ENCODE assay signal across 1 cellular context in the genomic region with DNA sequence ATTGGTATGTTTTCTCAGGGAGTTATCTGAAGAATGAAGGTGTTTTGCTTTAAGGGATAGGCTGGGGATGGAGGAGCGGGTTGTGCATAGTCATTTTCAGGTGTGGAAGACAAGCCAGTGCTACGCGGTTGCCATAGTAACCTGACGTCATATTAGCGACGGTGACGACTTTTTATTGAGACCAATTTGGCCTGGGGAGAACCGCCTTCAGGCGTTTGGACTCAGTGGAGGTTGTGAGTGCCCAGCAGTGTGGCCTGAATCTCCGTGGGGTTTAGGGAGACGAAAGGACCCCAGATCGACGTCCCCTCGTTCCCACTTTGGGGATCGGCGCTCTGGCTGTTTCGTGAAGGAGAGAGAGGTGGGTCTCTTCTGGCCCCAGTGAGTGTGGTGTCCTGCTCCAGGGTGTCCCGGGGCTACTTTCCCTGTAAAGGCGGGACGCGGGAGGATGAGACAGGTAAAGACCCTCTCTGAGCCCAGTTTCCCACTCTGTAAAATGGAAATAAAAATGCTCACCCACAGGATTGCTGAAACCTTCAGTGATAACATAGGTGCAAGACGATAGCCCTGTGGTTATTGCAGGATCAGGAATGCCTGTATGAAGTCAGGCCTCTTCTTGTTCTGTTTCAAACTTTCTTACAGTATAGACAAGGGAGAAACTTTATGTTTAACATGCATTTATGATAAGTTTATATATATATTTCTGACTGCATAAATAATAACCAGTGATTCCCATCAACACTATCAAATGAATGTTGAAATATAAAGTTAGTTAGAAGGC.
TF ChIP-seq lines count a peak whose summit lies in the region.

No MANE protein-coding gene starts in this region.

TF ChIP-seq in HEK293, 187 proteins besides CTCF, POLR2A, EP300 and RAD21 (continued from another document):
- TF ChIP-seq, protein P1, sequence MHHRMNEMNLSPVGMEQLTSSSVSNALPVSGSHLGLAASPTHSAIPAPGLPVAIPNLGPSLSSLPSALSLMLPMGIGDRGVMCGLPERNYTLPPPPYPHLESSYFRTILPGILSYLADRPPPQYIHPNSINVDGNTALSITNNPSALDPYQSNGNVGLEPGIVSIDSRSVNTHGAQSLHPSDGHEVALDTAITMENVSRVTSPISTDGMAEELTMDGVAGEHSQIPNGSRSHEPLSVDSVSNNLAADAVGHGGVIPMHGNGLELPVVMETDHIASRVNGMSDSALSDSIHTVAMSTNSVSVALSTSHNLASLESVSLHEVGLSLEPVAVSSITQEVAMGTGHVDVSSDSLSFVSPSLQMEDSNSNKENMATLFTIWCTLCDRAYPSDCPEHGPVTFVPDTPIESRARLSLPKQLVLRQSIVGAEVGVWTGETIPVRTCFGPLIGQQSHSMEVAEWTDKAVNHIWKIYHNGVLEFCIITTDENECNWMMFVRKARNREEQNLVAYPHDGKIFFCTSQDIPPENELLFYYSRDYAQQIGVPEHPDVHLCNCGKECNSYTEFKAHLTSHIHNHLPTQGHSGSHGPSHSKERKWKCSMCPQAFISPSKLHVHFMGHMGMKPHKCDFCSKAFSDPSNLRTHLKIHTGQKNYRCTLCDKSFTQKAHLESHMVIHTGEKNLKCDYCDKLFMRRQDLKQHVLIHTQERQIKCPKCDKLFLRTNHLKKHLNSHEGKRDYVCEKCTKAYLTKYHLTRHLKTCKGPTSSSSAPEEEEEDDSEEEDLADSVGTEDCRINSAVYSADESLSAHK (tag by site-specific recombination; IDR thresholded peaks at IDR 0.05): no peak
- no peak for TF ChIP-seq ZNF624 (tag by site-specific recombination; IDR thresholded peaks at IDR 0.05)
- no peak for TF ChIP-seq ZFHX2 (tag by site-specific recombination; conservative IDR thresholded peaks at IDR 0.05)
- TF ChIP-seq GLI4 (tag by site-specific recombination; IDR thresholded peaks at IDR 0.05): no peak
- TF ChIP-seq ZNF155 (tag by site-specific recombination; IDR thresholded peaks at IDR 0.05): no peak
- TF ChIP-seq ZBTB11 (tag by site-specific recombination; conservative IDR thresholded peaks at IDR 0.05; ENCODE audit: low read depth): no peak
- no peak for TF ChIP-seq ZNF529 (tag by site-specific recombination; IDR thresholded peaks at IDR 0.05; ENCODE audit: insufficient replicate concordance)
- 0 out of 2 replicates have a peak, but pooled peaks have one; percentile 33 for TF ChIP-seq ZNF561 (tag by site-specific recombination; IDR thresholded peaks at IDR 0.05; ENCODE audit: borderline replicate concordance)
- no peak for TF ChIP-seq KLF10 (tag by site-specific recombination; IDR thresholded peaks at IDR 0.05)
- TF ChIP-seq ZNF391 (tag by site-specific recombination; IDR thresholded peaks at IDR 0.05; ENCODE audit: borderline replicate concordance, low read depth): no peak
- no peak for TF ChIP-seq ZNF518A (tag by site-specific recombination; conservative IDR thresholded peaks at IDR 0.05; ENCODE audit: low read depth)
- no peak for TF ChIP-seq ZNF548 (tag by site-specific recombination; IDR thresholded peaks at IDR 0.05)
- TF ChIP-seq ZNF530 (tag by site-specific recombination; IDR thresholded peaks at IDR 0.05; ENCODE audit: low read depth): no peak
- TF ChIP-seq ZNF132 (tag by site-specific recombination; IDR thresholded peaks at IDR 0.05; ENCODE audit: borderline replicate concordance): no peak
- 0 out of 2 replicates have a peak, but pooled peaks have one; percentile 18 for TF ChIP-seq FEZF1 (tag by site-specific recombination; IDR thresholded peaks at IDR 0.05)
- TF ChIP-seq ZNF266 (tag by site-specific recombination; IDR thresholded peaks at IDR 0.05; ENCODE audit: low read depth): no peak
- TF ChIP-seq KLF1 (tag by site-specific recombination; IDR thresholded peaks at IDR 0.05): no peak
- TF ChIP-seq SCRT2 (tag by site-specific recombination; IDR thresholded peaks at IDR 0.05): no peak
- TF ChIP-seq ZNF23 (tag by site-specific recombination; IDR thresholded peaks at IDR 0.05; ENCODE audit: borderline replicate concordance): no peak
- TF ChIP-seq, protein P2, sequence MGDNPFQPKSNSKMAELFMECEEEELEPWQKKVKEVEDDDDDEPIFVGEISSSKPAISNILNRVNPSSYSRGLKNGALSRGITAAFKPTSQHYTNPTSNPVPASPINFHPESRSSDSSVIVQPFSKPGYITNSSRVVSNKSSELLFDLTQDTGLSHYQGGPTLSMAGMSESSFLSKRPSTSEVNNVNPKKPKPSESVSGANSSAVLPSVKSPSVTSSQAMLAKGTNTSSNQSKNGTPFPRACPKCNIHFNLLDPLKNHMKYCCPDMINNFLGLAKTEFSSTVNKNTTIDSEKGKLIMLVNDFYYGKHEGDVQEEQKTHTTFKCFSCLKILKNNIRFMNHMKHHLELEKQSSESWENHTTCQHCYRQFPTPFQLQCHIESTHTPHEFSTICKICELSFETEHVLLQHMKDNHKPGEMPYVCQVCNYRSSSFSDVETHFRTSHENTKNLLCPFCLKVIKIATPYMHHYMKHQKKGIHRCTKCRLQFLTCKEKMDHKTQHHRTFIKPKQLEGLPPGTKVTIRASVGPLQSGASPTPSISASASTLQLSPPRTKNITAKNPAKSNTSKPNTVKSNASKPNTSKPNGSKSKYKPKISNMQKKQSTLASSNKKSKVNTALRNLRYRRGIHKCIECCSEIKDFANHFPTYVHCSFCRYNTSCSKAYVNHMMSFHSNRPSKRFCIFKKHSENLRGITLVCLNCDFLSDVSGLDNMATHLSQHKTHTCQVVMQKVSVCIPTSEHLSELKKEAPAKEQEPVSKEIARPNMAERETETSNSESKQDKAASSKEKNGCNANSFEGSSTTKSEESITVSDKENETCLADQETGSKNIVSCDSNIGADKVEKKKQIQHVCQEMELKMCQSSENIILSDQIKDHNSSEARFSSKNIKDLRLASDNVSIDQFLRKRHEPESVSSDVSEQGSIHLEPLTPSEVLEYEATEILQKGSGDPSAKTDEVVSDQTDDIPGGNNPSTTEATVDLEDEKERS (tag by site-specific recombination; IDR thresholded peaks at IDR 0.05): no peak
- TF ChIP-seq SP7 (tag by site-specific recombination; IDR thresholded peaks at IDR 0.05): peak; percentile 50; the same call in 1 of the 2 replicates
- TF ChIP-seq ZSCAN30 (tag by site-specific recombination; IDR thresholded peaks at IDR 0.05): no peak
- TF ChIP-seq ZNF510 (tag by site-specific recombination; IDR thresholded peaks at IDR 0.05; ENCODE audit: insufficient replicate concordance): no peak
- TF ChIP-seq ZNF341 (tag by site-specific recombination; IDR thresholded peaks at IDR 0.05; ENCODE audit: low read depth): peak; percentile 43
- no peak for TF ChIP-seq BCL11A (tag by site-specific recombination; IDR thresholded peaks at IDR 0.05; ENCODE audit: low read depth)
- TF ChIP-seq ZNF10 (tag by site-specific recombination; IDR thresholded peaks at IDR 0.05): no peak
- TF ChIP-seq KLF8 (tag by site-specific recombination; IDR thresholded peaks at IDR 0.05): peak; percentile 40; the same call in 1 of the 2 replicates
- TF ChIP-seq ZNF629 (tag by site-specific recombination; IDR thresholded peaks at IDR 0.05): peak; percentile 92
- peak; percentile 80 for TF ChIP-seq ZNF335 (tag by site-specific recombination; conservative IDR thresholded peaks at IDR 0.05)
- TF ChIP-seq ZNF175 (tag by site-specific recombination; IDR thresholded peaks at IDR 0.05): no peak
- peak; percentile 48 for TF ChIP-seq ZBTB8A (tag by site-specific recombination; IDR thresholded peaks at IDR 0.05)
- TF ChIP-seq ZNF660 (tag by site-specific recombination; IDR thresholded peaks at IDR 0.05): 0 out of 2 replicates have a peak, but pooled peaks have one; percentile 20
- TF ChIP-seq ZXDB (tag by site-specific recombination; IDR thresholded peaks at IDR 0.05): 0 out of 2 replicates have a peak, but pooled peaks have one; percentile 41
- no peak for TF ChIP-seq ZNF658 (tag by site-specific recombination; IDR thresholded peaks at IDR 0.05)
- no peak for TF ChIP-seq ZNF670 (tag by site-specific recombination; IDR thresholded peaks at IDR 0.05; ENCODE audit: low read depth)
- peak; percentile 84 for TF ChIP-seq ZBTB21 (tag by site-specific recombination; IDR thresholded peaks at IDR 0.05)
